ENCODE assay signal across 10 cellular contexts in genomic region chr17:73359987-73360410, GRCh38. TPM values are rescaled to one million over a fixed set of nuclear protein-coding genes. Genes with fewer than 3 reads are reported as not detected.
DNase-seq lines count a peak whose midpoint lies in the region; ATAC-seq and TF ChIP-seq lines count a peak whose summit lies in the region.
"Had no signal": no experiment of that assay in that cellular context is flagged by ENCODE, and none has a peak within 500 bp of the region (broad histone marks: within the 10 kb centered on the region; RNA-seq: fewer than 3 reads in every experiment).

No MANE protein-coding gene starts in this region.

- 50% methylated on average over 7 of the region's 7 CpGs for WGBS in suprapubic skin

- TF ChIP-seq POLR2A in suprapubic skin (IDR thresholded peaks at IDR 0.05): no peak

- H3K4me1 ChIP-seq in suprapubic skin: peaks cover 25% of the 10 kb centered on the region

- peak overlapping the region; percentile 54 for H3K27ac ChIP-seq in suprapubic skin

- H3K4me3 ChIP-seq in suprapubic skin: no peak overlapping the region

- H3K36me3 ChIP-seq in suprapubic skin: no peaks in the 10 kb centered on the region

- TF ChIP-seq CTCF in suprapubic skin (IDR thresholded peaks at IDR 0.05) (no peak), GM10266 (IDR thresholded peaks at IDR 0.05; ENCODE audit: control insufficient read depth, insufficient read depth, low read depth, missing control alignments) (no peak)

- DNase-seq in LoVo (ENCODE audit: low spot score) (peak; percentile 35), RPMI8226 (peak; percentile 33), iPS-NIHi7 (ENCODE audit: extremely low spot score) (peak; percentile 85), suprapubic skin (ENCODE audit: low spot score in 2 of 2) (peak in 1 of 2 donors; percentile 57), GM10266 (ENCODE audit: extremely low spot score) (no peak)
- no peak for DNase-seq in activated naive CD4-positive, alpha-beta T cell treated with Interleukin-2 at 50 U/mL for 16 hours
- DNase-seq: activated CD4-positive, alpha-beta T cell treated with anti-CD3 and anti-CD28 coated beads for 36 hours; amniotic stem cell; NCI-H2171 treated with DMSO at 0.1 percent for 48 hours had no signal

- ATAC-seq in HG03342 (IDR thresholded peaks at IDR 0.05; ENCODE audit: unreplicated experiment): no peak
- ATAC-seq: activated CD4-positive, alpha-beta T cell treated with anti-CD3 and anti-CD28 coated beads for 36 hours had no signal

- no peaks in the 10 kb centered on the region for H3K27me3 ChIP-seq in suprapubic skin

- no peak for TF ChIP-seq EP300 in suprapubic skin (IDR thresholded peaks at IDR 0.05)

- H3K9me3 ChIP-seq in suprapubic skin: no peaks in the 10 kb centered on the region

RNA-seq across cellular contexts. Expression of gene CDC42EP4, which starts 48.2 kb away (rescaled TPM):
- 10 to 100 TPM; 60.0 to 86.8 (median 81.5) TPM for total RNA-seq in suprapubic skin

Comparison
In these comparisons a context has a peak if more than half of its experiments do, and no peak if none do; other contexts are left out.
1. DNase-seq: peak in LoVo (single experiment), RPMI8226 (single experiment) and iPS-NIHi7 (single experiment); none in activated naive CD4-positive, alpha-beta T cell treated with Interleukin-2 at 50 U/mL for 16 hours (single experiment) and GM10266 (single experiment).